17 cellular contexts compared by ENCODE assay signal in the genomic region with DNA sequence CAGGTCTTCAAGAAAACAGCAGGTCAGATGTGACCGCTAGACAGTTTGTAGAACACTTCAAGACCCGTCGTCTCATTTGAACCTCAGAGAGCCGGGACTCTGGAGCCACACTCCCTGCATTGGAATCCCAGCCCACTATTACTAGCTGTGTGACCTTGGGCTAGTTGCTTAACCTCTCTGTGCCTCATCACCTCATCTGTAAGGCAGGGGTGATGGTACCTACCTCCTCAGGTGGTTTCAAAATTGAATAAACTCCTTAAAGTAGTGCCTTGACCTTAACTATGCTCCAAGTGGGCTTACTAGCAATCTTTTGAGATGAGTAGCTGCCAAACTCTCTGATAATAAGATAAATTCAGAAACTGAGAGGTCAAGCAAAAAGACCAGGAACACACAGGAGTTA. TPM values are rescaled to one million over a fixed set of nuclear protein-coding genes. Genes with fewer than 3 reads are reported as not detected.
DNase-seq lines count a peak whose midpoint lies in the region; ATAC-seq and TF ChIP-seq lines count a peak whose summit lies in the region.
"Had no signal": no experiment of that assay in that cellular context is flagged by ENCODE, and none has a peak within 500 bp of the region (broad histone marks: within the 10 kb centered on the region; RNA-seq: fewer than 3 reads in every experiment).

No MANE protein-coding gene starts in this region.

- peak overlapping the region; percentile 32 to 54 for H3K27ac Mint-ChIP-seq in effector memory CD8-positive, alpha-beta T cell
- no peak overlapping the region for H3K27ac Mint-ChIP-seq in stimulated activated memory B cell treated with anti-CD40 and anti-IgM and Interleukin-4, amounts not matched to agents 10 μg/mL and 1 μg/mL and 100 μg/mL, for 72 hours

- 94 to 99% methylated on average over 4 of the region's 4 CpGs for WGBS in thyroid gland, 2 donors

- TF ChIP-seq CTCF in right atrium auricular region (IDR thresholded peaks at IDR 0.05) (no peak), parathyroid adenoma (IDR thresholded peaks at IDR 0.05) (no peak), thyroid gland (IDR thresholded peaks at IDR 0.05) (no peak)

- no peaks in the 10 kb centered on the region for H3K9me3 Mint-ChIP-seq in effector memory CD8-positive, alpha-beta T cell
- no peaks in the 10 kb centered on the region for H3K9me3 Mint-ChIP-seq in stimulated activated memory B cell treated with anti-CD40 and anti-IgM and Interleukin-4, amounts not matched to agents 10 μg/mL and 1 μg/mL and 100 μg/mL, for 72 hours

- no peak overlapping the region for H3K9ac ChIP-seq in parathyroid adenoma

- no peak overlapping the region for H3K4me3 ChIP-seq in right atrium auricular region
- no peak overlapping the region for H3K4me3 ChIP-seq in parathyroid adenoma (ENCODE audit: low read depth, low read length)
- no peak overlapping the region for H3K4me3 ChIP-seq in thyroid gland (replicated peaks in 1 of 3)
- H3K4me3 ChIP-seq: SJSA1 had no signal

- H3K4me1 ChIP-seq in right atrium auricular region: peaks cover 0 to 23% of the 10 kb centered on the region in 2 donors
- H3K4me1 ChIP-seq in parathyroid adenoma: peaks cover 39% of the 10 kb centered on the region
- peaks cover 17 to 31% of the 10 kb centered on the region in 2 donors for H3K4me1 ChIP-seq in thyroid gland
- H3K4me1 ChIP-seq: SJSA1 had no signal

- H3K36me3 ChIP-seq in right atrium auricular region (peaks cover 56% of the 10 kb centered on the region), parathyroid adenoma (ENCODE audit: control insufficient read depth, insufficient read depth, low read length) (no peaks in the 10 kb centered on the region), thyroid gland (peaks cover 8 to 11% of the 10 kb centered on the region in 2 donors)

- no peak overlapping the region for H3K4me3 Mint-ChIP-seq in effector memory CD8-positive, alpha-beta T cell
- no peak overlapping the region for H3K4me3 Mint-ChIP-seq in stimulated activated memory B cell treated with anti-CD40 and anti-IgM and Interleukin-4, amounts not matched to agents 10 μg/mL and 1 μg/mL and 100 μg/mL, for 72 hours

- H3K79me2 ChIP-seq in parathyroid adenoma: peaks cover 17% of the 10 kb centered on the region

- no peaks in the 10 kb centered on the region for H3K9me3 ChIP-seq in right atrium auricular region
- H3K9me3 ChIP-seq in parathyroid adenoma (ENCODE audit: control insufficient read depth, low read length): no peaks in the 10 kb centered on the region
- no peaks in the 10 kb centered on the region for H3K9me3 ChIP-seq in thyroid gland
- H3K9me3 ChIP-seq: SJSA1 had no signal

- peaks cover 55% of the 10 kb centered on the region for H3K36me3 Mint-ChIP-seq in effector memory CD8-positive, alpha-beta T cell (ENCODE audit: insufficient read depth)
- peaks cover 43% of the 10 kb centered on the region for H3K36me3 Mint-ChIP-seq in stimulated activated memory B cell treated with anti-CD40 and anti-IgM and Interleukin-4, amounts not matched to agents 10 μg/mL and 1 μg/mL and 100 μg/mL, for 72 hours

- no peak for TF ChIP-seq POLR2A in thyroid gland (IDR thresholded peaks at IDR 0.05)

- ATAC-seq in effector memory CD8-positive, alpha-beta T cell (replicated peaks): no peak
- ATAC-seq in HG02623 (IDR thresholded peaks at IDR 0.05; ENCODE audit: unreplicated experiment): no peak
- no peak for ATAC-seq in GM18498 (IDR thresholded peaks at IDR 0.05; ENCODE audit: unreplicated experiment)
- ATAC-seq in stimulated activated memory B cell treated with anti-CD40 and anti-IgM and Interleukin-4, amounts not matched to agents 10 μg/mL and 1 μg/mL and 100 μg/mL, for 72 hours: no peak

- H2AFZ ChIP-seq in parathyroid adenoma: no peak overlapping the region

- peaks cover 0 to 7% of the 10 kb centered on the region in 2 donors for H3K4me1 Mint-ChIP-seq in effector memory CD8-positive, alpha-beta T cell (ENCODE audit: low read depth in 2 of 2)
- peaks cover 13% of the 10 kb centered on the region for H3K4me1 Mint-ChIP-seq in stimulated activated memory B cell treated with anti-CD40 and anti-IgM and Interleukin-4, amounts not matched to agents 10 μg/mL and 1 μg/mL and 100 μg/mL, for 72 hours

- H3K4me2 ChIP-seq in parathyroid adenoma (ENCODE audit: low read length): no peak overlapping the region

- H3K27me3 ChIP-seq in right atrium auricular region (no peaks in the 10 kb centered on the region), parathyroid adenoma (ENCODE audit: control insufficient read depth, insufficient read depth, low read length) (no peaks in the 10 kb centered on the region), thyroid gland (no peaks in the 10 kb centered on the region)
- H3K27me3 ChIP-seq: SJSA1 had no signal

- intact Hi-C loops in cardiac septum (cut with DNase I): loop anchor here (2.0 kb wide), 1 partner anchor 15 kb away; no protein-coding TSS in a partner anchor
- intact Hi-C loops in thyroid gland (cut with DNase I): no loop called here

- DNase-seq in right atrium auricular region (ENCODE audit: low spot score) (no peak), cardiac septum (ENCODE audit: low spot score) (no peak), thyroid gland (no peak)
- DNase-seq in effector memory CD8-positive, alpha-beta T cell: no peak
- DNase-seq: COR-L47, HCEC 1CT, KG1, NCI-H1436, NCI-H2029 treated with DMSO at 0.1 percent for 48 hours, NCI-H2171 treated with DMSO at 0.1 percent for 48 hours, NCI-H748 treated with DMSO at 0.1 percent for 48 hours, RPMI8226 had no signal

- H3K27me3 Mint-ChIP-seq in effector memory CD8-positive, alpha-beta T cell: no peaks in the 10 kb centered on the region
- H3K27me3 Mint-ChIP-seq in stimulated activated memory B cell treated with anti-CD40 and anti-IgM and Interleukin-4, amounts not matched to agents 10 μg/mL and 1 μg/mL and 100 μg/mL, for 72 hours: no peaks in the 10 kb centered on the region

- H3K27ac ChIP-seq in right atrium auricular region (peak overlapping the region; percentile 73 to 74), parathyroid adenoma (peak overlapping the region; percentile 76), thyroid gland (peak overlapping the region in 2 of 3 donors; percentile 26 to 38)
- H3K27ac ChIP-seq: SJSA1 had no signal

RNA-seq across cellular contexts. Expression of a gene that starts 43.8 kb away (rescaled TPM):
- total RNA-seq in right atrium auricular region: 100 to 1,000 TPM; 277 to 390 TPM
- total RNA-seq in cardiac septum: 406 TPM
- 100 to 1,000 TPM; 108 to 325 (median 201) TPM for total RNA-seq in thyroid gland
